In genomic region chrX:10722804-10723364, GRCh38 we compare ENCODE assay signal across 8 cellular contexts.
A peak's percentile ranks its signal among the peaks of the same experiment; 100 is the strongest.
DNase-seq lines count a peak whose midpoint lies in the region; ATAC-seq and TF ChIP-seq lines count a peak whose summit lies in the region.

No MANE protein-coding gene starts in this region.

- no peaks in the 10 kb centered on the region for H3K36me3 ChIP-seq in right atrium auricular region

- H3K4me1 ChIP-seq in right atrium auricular region: no peaks in the 10 kb centered on the region

- peak; percentile 78 for ATAC-seq in Right ventricle myocardium superior (ENCODE audit: poor library complexity)

- H3K9me3 ChIP-seq in right atrium auricular region: no peaks in the 10 kb centered on the region

- DNase-seq in Right ventricle myocardium superior (no peak), cardiac septum (ENCODE audit: low spot score) (no peak), HFF-Myc (ENCODE audit: extremely low read depth, low read depth) (peak; percentile 20), NCI-H69 (lab: John Stamatoyannopoulos, UW) (peak; percentile 46), amniotic epithelial cell (ENCODE audit: low read depth) (peak; percentile 60), right atrium auricular region (ENCODE audit: low spot score) (peak; percentile 71), skeletal muscle cell (ENCODE audit: low read depth) (peak; percentile 40), NCI-H1436 treated with DMSO at 0.1 percent for 48 hours (lab: John Stamatoyannopoulos, UW) (no peak)

- TF ChIP-seq CTCF in HFF-Myc (IDR thresholded peaks at IDR 0.05; ENCODE audit: low read depth, low read length, missing control alignments): peak; percentile 62
- TF ChIP-seq CTCF in right atrium auricular region (IDR thresholded peaks at IDR 0.05): peak; percentile 70 to 80

- no peak overlapping the region for H3K27ac ChIP-seq in right atrium auricular region

- H3K27me3 ChIP-seq in right atrium auricular region: no peaks in the 10 kb centered on the region

- intact Hi-C loops in Right ventricle myocardium superior (cut with DNase I): loop anchor here (5.0 kb wide), 1 partner anchor 531 kb away; no protein-coding TSS in a partner anchor
- intact Hi-C loops in cardiac septum (cut with DNase I): loop anchor here (2.0 kb wide), 1 partner anchor 534 kb away; no protein-coding TSS in a partner anchor

- H3K4me3 ChIP-seq in HFF-Myc (replicated peaks; ENCODE audit: low read depth, low read length): no peak overlapping the region
- no peak overlapping the region for H3K4me3 ChIP-seq in right atrium auricular region
- no peak overlapping the region for H3K4me3 ChIP-seq in skeletal muscle cell (ENCODE audit: low read depth, low read length)

Comparison
In these comparisons a context has a peak if more than half of its experiments do, and no peak if none do; other contexts are left out.
1. DNase-seq: peak in HFF-Myc (single experiment), NCI-H69 (single experiment), amniotic epithelial cell (single experiment), right atrium auricular region (single experiment) and skeletal muscle cell (single experiment); none in Right ventricle myocardium superior (single experiment), cardiac septum (single experiment) and NCI-H1436 treated with DMSO at 0.1 percent for 48 hours (single experiment).